Comparison of ENCODE assay signal across 18 cellular contexts in the genomic region with DNA sequence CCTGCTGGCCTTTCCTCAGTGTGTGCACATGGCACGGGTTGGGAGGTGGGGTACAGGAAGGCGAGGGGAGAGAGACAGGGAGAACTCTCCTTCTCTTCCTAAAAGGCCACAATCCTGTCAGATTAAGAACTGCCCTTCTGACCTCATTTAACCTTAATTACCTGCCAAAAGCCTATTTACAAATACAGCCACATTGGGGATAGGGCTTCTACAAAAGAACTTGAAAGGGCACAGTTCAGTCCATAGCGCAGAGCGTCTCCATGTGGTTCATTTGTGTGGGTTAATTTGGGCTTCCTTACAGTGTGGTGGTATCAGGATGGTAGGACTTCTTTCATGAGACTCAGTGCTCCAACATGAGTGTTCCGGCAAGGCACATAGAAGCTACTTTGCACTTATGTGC.
"Had no signal": no experiment of that assay in that cellular context is flagged by ENCODE, and none has a peak within 500 bp of the region (broad histone marks: within the 10 kb centered on the region; RNA-seq: fewer than 3 reads in every experiment).

No MANE protein-coding gene starts in this region.

- H3K79me2 ChIP-seq: parathyroid adenoma had no signal

- DNase-seq: activated CD4-positive, alpha-beta T cell treated with anti-CD3 and anti-CD28 coated beads, Interleukin-2, amount 10 ng/mL, durations not matched to agents 24 days and 14 days; activated CD8-positive, alpha-beta T cell treated with anti-CD3 and anti-CD28 coated beads for 36 hours; activated naive CD4-positive, alpha-beta T cell treated with Interleukin-2 at 50 U/mL for 16 hours; activated naive CD8-positive, alpha-beta T cell treated with anti-CD3 and anti-CD28 coated beads, Interleukin-2, amount 10 ng/mL, durations not matched to agents 7 days and 5 days; activated T-cell treated with anti-CD3 and anti-CD28 coated beads, Interleukin-2, amount 50 U/mL, for 24 hours; amygdala; body of pancreas; dorsolateral prefrontal cortex; immature natural killer cell; left ventricle myocardium superior; naive thymus-derived CD8-positive, alpha-beta T cell; stimulated activated CD4-positive, alpha-beta T cell treated with anti-CD3 and anti-CD28 coated beads, Interleukin-12 subunit alpha, Interleukin-12 subunit beta, amount 100 ng/mL, for 4 hours; stimulated activated CD4-positive, alpha-beta T cell treated with anti-CD3 and anti-CD28 coated beads, Interleukin-2, amount 100 ng/mL, for 24 hours; stimulated activated naive CD4-positive, alpha-beta T cell treated with Interleukin-2 at 50 U/mL for 16 hours; T-cell; T1000 had no signal

- H3K9ac ChIP-seq: parathyroid adenoma had no signal

- H2AFZ ChIP-seq: parathyroid adenoma had no signal

- ATAC-seq: body of pancreas; left ventricle myocardium superior; naive thymus-derived CD8-positive, alpha-beta T cell; T-cell had no signal

- H3K27ac ChIP-seq: body of pancreas, parathyroid adenoma, tibial nerve had no signal

- H3K4me3 ChIP-seq: body of pancreas, dorsolateral prefrontal cortex, tibial nerve had no signal

- H3K4me1 ChIP-seq: body of pancreas, parathyroid adenoma, tibial nerve had no signal

- H3K27me3 ChIP-seq: body of pancreas, dorsolateral prefrontal cortex, tibial nerve had no signal

- H3K9me3 ChIP-seq: body of pancreas had no signal
